ENCODE assay signal across 28 cellular contexts in the genomic region with DNA sequence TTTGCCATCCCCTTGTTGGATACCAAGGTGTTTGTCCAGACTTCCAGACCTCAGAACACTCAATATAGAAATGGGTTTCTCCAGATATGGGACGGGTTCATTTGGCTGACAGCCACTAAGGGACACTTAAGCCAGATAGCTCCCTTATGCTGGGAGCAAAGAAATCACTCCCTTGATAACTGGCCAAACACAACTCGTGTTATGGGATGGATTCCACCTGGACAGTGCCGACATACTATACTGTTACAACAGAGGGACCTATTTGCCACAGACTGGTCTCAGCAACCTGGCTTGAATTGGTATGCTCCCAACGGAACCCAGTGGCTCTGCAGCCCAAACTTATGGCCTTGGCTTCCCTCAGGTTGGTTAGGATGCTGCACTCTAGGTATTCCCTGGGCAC.
"Had no signal": no experiment of that assay in that cellular context is flagged by ENCODE, and none has a peak within 500 bp of the region (broad histone marks: within the 10 kb centered on the region; RNA-seq: fewer than 3 reads in every experiment).

No MANE protein-coding gene starts in this region.

- H3K9me3 ChIP-seq: breast epithelium had no signal

- H3K4me3 ChIP-seq: breast epithelium had no signal

- H3K27me3 ChIP-seq: breast epithelium had no signal

- H3K36me3 ChIP-seq: breast epithelium had no signal

- FAIRE-seq: TTC549 had no signal

- ATAC-seq: activated T-cell treated with anti-CD3 and anti-CD28 coated beads, Interleukin-2, amount 50 U/mL, for 72 hours; Panc1 had no signal

- H3K27ac ChIP-seq: breast epithelium, RWPE1, VCaP had no signal

- H3K4me1 ChIP-seq: breast epithelium had no signal

- DNase-seq: activated CD4-positive, alpha-beta memory T cell treated with anti-CD3 and anti-CD28 coated beads, Interleukin-2, amount 10 ng/mL, durations not matched to agents 7 days and 5 days; activated CD4-positive, alpha-beta T cell treated with anti-CD3 and anti-CD28 coated beads, Interleukin-2, amount 10 ng/mL, durations not matched to agents 7 days and 5 days; activated CD4-positive, CD25-positive, alpha-beta regulatory T cell; activated CD8-positive, alpha-beta memory T cell treated with anti-CD3 and anti-CD28 coated beads, Interleukin-2, amount 50 U/mL, for 4 hours; activated gamma-delta T cell treated with Interleukin-2 at 50 U/mL for 16 hours; activated naive CD4-positive, alpha-beta T cell treated with anti-CD3 and anti-CD28 coated beads, Interleukin-2, amount 10 ng/mL, durations not matched to agents 7 days and 5 days; activated naive CD8-positive, alpha-beta T cell treated with anti-CD3 and anti-CD28 coated beads for 36 hours; activated T-cell treated with anti-CD3 and anti-CD28 coated beads, Interleukin-2, amount 50 U/mL, for 72 hours; IMR-90; Kasumi-1; KBM-7; NCI-H1105 treated with DMSO at 0.1 percent for 48 hours; NCI-H146; NCI-H1930; NCI-H2171; NCI-H2227 treated with DMSO at 0.1 percent for 48 hours; NCI-H526 treated with DMSO at 0.1 percent for 48 hours; NCI-H82; NK-92 treated with Interleukin-12 subunit alpha and Interleukin-12 subunit beta, amount 100 ng/mL, for 24 hours; OCI-M1; SHP77 treated with DMSO at 0.1 percent for 48 hours; T-helper 2 cell; T1000 had no signal
